ENCODE assay signal across 35 cellular contexts in genomic region chr16:47158991-47159390, GRCh38.
"Had no signal": no experiment of that assay in that cellular context is flagged by ENCODE, and none has a peak within 500 bp of the region (broad histone marks: within the 10 kb centered on the region; RNA-seq: fewer than 3 reads in every experiment).

No MANE protein-coding gene starts in this region.

- H3K4me1 ChIP-seq: esophagus muscularis mucosa, foreskin keratinocyte, gastroesophageal sphincter had no signal

- H3K9me3 ChIP-seq: esophagus muscularis mucosa, gastroesophageal sphincter had no signal

- DNase-seq: activated CD4-positive, alpha-beta memory T cell treated with anti-CD3 and anti-CD28 coated beads for 36 hours; activated CD4-positive, alpha-beta T cell treated with anti-CD3 and anti-CD28 coated beads for 36 hours; activated CD4-positive, alpha-beta T cell treated with anti-CD3 and anti-CD28 coated beads, Interleukin-2, amount 10 ng/mL, durations not matched to agents 24 days and 14 days; activated CD4-positive, CD25-positive, alpha-beta regulatory T cell; activated CD4-positive, CD25-positive, alpha-beta regulatory T cell treated with anti-CD3 and anti-CD28 coated beads, Interleukin-2, amount 50 U/mL, for 72 hours; activated CD8-positive, alpha-beta memory T cell treated with anti-CD3 and anti-CD28 coated beads, Interleukin-2, amount 10 ng/mL, durations not matched to agents 7 days and 5 days; activated CD8-positive, alpha-beta memory T cell treated with anti-CD3 and anti-CD28 coated beads, Interleukin-2, amount 50 U/mL, for 4 hours; activated CD8-positive, alpha-beta T cell treated with anti-CD3 and anti-CD28 coated beads, Interleukin-2, amount 10 ng/mL, durations not matched to agents 7 days and 5 days; activated effector memory CD4-positive, alpha-beta T cell treated with Interleukin-2 at 50 U/mL for 16 hours; activated gamma-delta T cell treated with Interleukin-2 at 50 U/mL for 16 hours; activated naive CD4-positive, alpha-beta T cell treated with anti-CD3 and anti-CD28 coated beads, Interleukin-2, amount 50 U/mL, for 16 hours; activated naive CD4-positive, alpha-beta T cell treated with Interleukin-2 at 50 U/mL for 16 hours; activated T-cell treated with anti-CD3 and anti-CD28 coated beads, Interleukin-2, amount 50 U/mL, for 1 hour; amniotic stem cell; anterior cingulate cortex; brain microvascular endothelial cell; dorsolateral prefrontal cortex; effector memory CD4-positive, alpha-beta T cell; endodermal cell; erythroblast; foreskin keratinocyte; head of caudate nucleus; T-helper 1 cell; T-helper 17 cell; T1000 had no signal

- H3K27ac Mint-ChIP-seq: activated CD4-positive, alpha-beta memory T cell treated with anti-CD3 and anti-CD28 coated beads for 36 hours; activated CD4-positive, alpha-beta T cell treated with anti-CD3 and anti-CD28 coated beads for 36 hours; activated CD4-positive, alpha-beta T cell treated with anti-CD3 and anti-CD28 coated beads, Interleukin-2, amount 10 ng/mL, durations not matched to agents 24 days and 14 days; activated CD8-positive, alpha-beta memory T cell treated with anti-CD3 and anti-CD28 coated beads, Interleukin-2, amount 10 ng/mL, durations not matched to agents 7 days and 5 days; activated CD8-positive, alpha-beta T cell treated with anti-CD3 and anti-CD28 coated beads, Interleukin-2, amount 10 ng/mL, durations not matched to agents 7 days and 5 days; activated naive CD8-positive, alpha-beta T cell; activated T-helper 17 cell treated with anti-CD3 and anti-CD28 coated beads, Interleukin-2, amount 50 U/mL, for 72 hours; dendritic cell treated with granulocyte-macrophage colony-stimulating factor and Interleukin-4, amounts not matched to agents 40 ng/mL and 50 ng/mL, for 4 days; endodermal cell; T-helper 17 cell; T-helper 2 cell treated with Interferon-gamma antibody and Interleukin-4, amounts not matched to agents 5 μg/mL and 100 μg/mL, for 36 hours had no signal

- ATAC-seq: activated CD4-positive, alpha-beta T cell treated with anti-CD3 and anti-CD28 coated beads for 36 hours; activated CD8-positive, alpha-beta memory T cell treated with anti-CD3 and anti-CD28 coated beads, Interleukin-2, amount 10 ng/mL, durations not matched to agents 7 days and 5 days; activated CD8-positive, alpha-beta T cell treated with anti-CD3 and anti-CD28 coated beads, Interleukin-2, amount 10 ng/mL, durations not matched to agents 7 days and 5 days; activated T-helper 17 cell treated with anti-CD3 and anti-CD28 coated beads, Interleukin-2, amount 50 U/mL, for 72 hours; foreskin keratinocyte; gastroesophageal sphincter; T-helper 17 cell had no signal

- FAIRE-seq: astrocyte, bronchial epithelial cell had no signal

- H3K27me3 Mint-ChIP-seq: activated CD4-positive, alpha-beta memory T cell treated with anti-CD3 and anti-CD28 coated beads for 36 hours; activated CD4-positive, alpha-beta T cell treated with anti-CD3 and anti-CD28 coated beads for 36 hours; activated CD4-positive, alpha-beta T cell treated with anti-CD3 and anti-CD28 coated beads, Interleukin-2, amount 10 ng/mL, durations not matched to agents 24 days and 14 days; activated CD8-positive, alpha-beta memory T cell treated with anti-CD3 and anti-CD28 coated beads, Interleukin-2, amount 10 ng/mL, durations not matched to agents 7 days and 5 days; activated naive CD8-positive, alpha-beta T cell; activated T-helper 17 cell treated with anti-CD3 and anti-CD28 coated beads, Interleukin-2, amount 50 U/mL, for 72 hours; central memory CD8-positive, alpha-beta T cell; dendritic cell treated with granulocyte-macrophage colony-stimulating factor and Interleukin-4, amounts not matched to agents 40 ng/mL and 50 ng/mL, for 4 days; T-helper 17 cell had no signal

- H3K27me3 ChIP-seq: brain microvascular endothelial cell, dorsolateral prefrontal cortex, esophagus muscularis mucosa, foreskin keratinocyte, gastroesophageal sphincter had no signal

- H3K4me1 Mint-ChIP-seq: activated CD4-positive, alpha-beta T cell treated with anti-CD3 and anti-CD28 coated beads for 36 hours; activated CD4-positive, alpha-beta T cell treated with anti-CD3 and anti-CD28 coated beads, Interleukin-2, amount 10 ng/mL, durations not matched to agents 24 days and 14 days; activated CD8-positive, alpha-beta memory T cell treated with anti-CD3 and anti-CD28 coated beads, Interleukin-2, amount 10 ng/mL, durations not matched to agents 7 days and 5 days; activated T-helper 17 cell treated with anti-CD3 and anti-CD28 coated beads, Interleukin-2, amount 50 U/mL, for 72 hours; central memory CD8-positive, alpha-beta T cell; endodermal cell; T-helper 17 cell had no signal

- H3K4me3 Mint-ChIP-seq: activated CD4-positive, alpha-beta memory T cell treated with anti-CD3 and anti-CD28 coated beads for 36 hours; activated CD4-positive, alpha-beta T cell treated with anti-CD3 and anti-CD28 coated beads for 36 hours; activated CD4-positive, alpha-beta T cell treated with anti-CD3 and anti-CD28 coated beads, Interleukin-2, amount 10 ng/mL, durations not matched to agents 24 days and 14 days; activated CD8-positive, alpha-beta memory T cell treated with anti-CD3 and anti-CD28 coated beads, Interleukin-2, amount 10 ng/mL, durations not matched to agents 7 days and 5 days; activated CD8-positive, alpha-beta T cell treated with anti-CD3 and anti-CD28 coated beads, Interleukin-2, amount 10 ng/mL, durations not matched to agents 7 days and 5 days; activated naive CD8-positive, alpha-beta T cell; activated T-helper 17 cell treated with anti-CD3 and anti-CD28 coated beads, Interleukin-2, amount 50 U/mL, for 72 hours; central memory CD8-positive, alpha-beta T cell; dendritic cell treated with granulocyte-macrophage colony-stimulating factor and Interleukin-4, amounts not matched to agents 40 ng/mL and 50 ng/mL, for 4 days; endodermal cell; T-helper 17 cell; T-helper 2 cell treated with Interferon-gamma antibody and Interleukin-4, amounts not matched to agents 5 μg/mL and 100 μg/mL, for 36 hours had no signal

- H3K36me3 ChIP-seq: brain microvascular endothelial cell had no signal

- H3K9me3 Mint-ChIP-seq: activated CD4-positive, alpha-beta memory T cell treated with anti-CD3 and anti-CD28 coated beads for 36 hours; activated CD4-positive, alpha-beta T cell treated with anti-CD3 and anti-CD28 coated beads, Interleukin-2, amount 10 ng/mL, durations not matched to agents 24 days and 14 days; activated T-helper 17 cell treated with anti-CD3 and anti-CD28 coated beads, Interleukin-2, amount 50 U/mL, for 72 hours; central memory CD8-positive, alpha-beta T cell; dendritic cell treated with granulocyte-macrophage colony-stimulating factor and Interleukin-4, amounts not matched to agents 40 ng/mL and 50 ng/mL, for 4 days; endodermal cell; T-helper 2 cell treated with Interferon-gamma antibody and Interleukin-4, amounts not matched to agents 5 μg/mL and 100 μg/mL, for 36 hours had no signal

- H3K27ac ChIP-seq: brain microvascular endothelial cell, coronary artery, dorsolateral prefrontal cortex, esophagus muscularis mucosa, foreskin keratinocyte, gastroesophageal sphincter had no signal

- H3K4me3 ChIP-seq: coronary artery, dorsolateral prefrontal cortex, esophagus muscularis mucosa, gastroesophageal sphincter had no signal
